Comparison of ENCODE assay signal across 1 cellular context in the genomic region with DNA sequence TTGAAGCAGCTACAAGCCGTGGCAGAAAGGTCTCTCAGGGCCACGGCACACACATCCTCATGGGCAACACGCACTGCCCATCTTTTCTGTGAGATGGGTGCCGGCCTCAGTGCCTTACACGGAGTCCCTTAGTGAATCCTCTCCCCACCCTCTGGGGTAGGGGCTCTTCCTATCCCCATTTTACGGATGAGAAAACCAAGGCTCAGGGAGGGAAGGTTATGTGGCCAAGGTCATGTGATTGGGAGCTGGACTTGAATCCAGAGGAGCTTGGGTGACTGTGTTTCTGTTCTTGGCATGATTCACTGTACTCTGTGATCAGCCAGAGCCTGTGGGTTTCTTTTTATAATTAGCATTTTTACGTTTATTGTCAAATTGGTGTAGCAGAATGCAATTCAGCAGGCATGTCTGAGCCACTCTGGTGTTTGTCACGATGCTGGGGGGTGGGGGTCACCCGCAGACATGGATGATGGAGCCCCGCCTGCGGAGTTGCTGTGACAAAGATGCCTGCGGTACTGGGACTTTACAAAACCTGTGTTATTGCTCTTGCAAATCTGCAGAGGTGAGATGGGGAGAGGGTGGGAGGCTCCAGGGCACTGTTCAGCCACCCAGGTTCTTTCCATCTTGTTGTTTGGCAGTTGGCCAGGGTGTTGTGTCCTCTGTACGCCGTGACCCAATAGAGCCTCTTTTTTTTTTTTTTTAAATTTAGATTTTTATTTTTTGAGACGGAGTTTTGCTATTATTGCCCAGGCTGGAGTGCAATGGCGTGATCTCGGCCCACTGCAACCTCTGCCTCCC.
TF ChIP-seq lines count a peak whose summit lies in the region.

No MANE protein-coding gene starts in this region.

TF ChIP-seq in K562, 482 proteins besides CTCF, POLR2A, EP300 and RAD21:
- TF ChIP-seq NFIC (IDR thresholded peaks at IDR 0.05) = peak; percentile 60
- TF ChIP-seq ZNF133 (CRISPR knock-in tag; IDR thresholded peaks at IDR 0.05) = no peak
- peak; percentile 50 for TF ChIP-seq RBM25 (IDR thresholded peaks at IDR 0.05; ENCODE audit: low read depth, low read length, severe bottlenecking)
- TF ChIP-seq, protein P1, sequence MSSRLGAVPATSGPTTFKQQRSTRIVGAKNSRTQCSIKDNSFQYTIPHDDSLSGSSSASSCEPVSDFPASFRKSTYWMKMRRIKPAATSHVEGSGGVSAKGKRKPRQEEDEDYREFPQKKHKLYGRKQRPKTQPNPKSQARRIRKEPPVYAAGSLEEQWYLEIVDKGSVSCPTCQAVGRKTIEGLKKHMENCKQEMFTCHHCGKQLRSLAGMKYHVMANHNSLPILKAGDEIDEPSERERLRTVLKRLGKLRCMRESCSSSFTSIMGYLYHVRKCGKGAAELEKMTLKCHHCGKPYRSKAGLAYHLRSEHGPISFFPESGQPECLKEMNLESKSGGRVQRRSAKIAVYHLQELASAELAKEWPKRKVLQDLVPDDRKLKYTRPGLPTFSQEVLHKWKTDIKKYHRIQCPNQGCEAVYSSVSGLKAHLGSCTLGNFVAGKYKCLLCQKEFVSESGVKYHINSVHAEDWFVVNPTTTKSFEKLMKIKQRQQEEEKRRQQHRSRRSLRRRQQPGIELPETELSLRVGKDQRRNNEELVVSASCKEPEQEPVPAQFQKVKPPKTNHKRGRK (tag; IDR thresholded peaks at IDR 0.05) = no peak
- peak; percentile 96 for TF ChIP-seq ESRRA (IDR thresholded peaks at IDR 0.05; ENCODE audit: borderline replicate concordance, low read depth)
- TF ChIP-seq PRMT5 (CRISPR knock-in tag; IDR thresholded peaks at IDR 0.05) = no peak
- TF ChIP-seq BCOR (IDR thresholded peaks at IDR 0.05) = peak; percentile 38; the same call in 1 of the 2 replicates
- TF ChIP-seq ADNP (tag; IDR thresholded peaks at IDR 0.05) = 0 out of 2 replicates have a peak, but pooled peaks have one; percentile 23
